18 cellular contexts compared by ENCODE assay signal in genomic region chr5:73495772-73496346, GRCh38. TPM values are rescaled to one million over a fixed set of nuclear protein-coding genes. Genes with fewer than 3 reads are reported as not detected.
"Had no signal": no experiment of that assay in that cellular context is flagged by ENCODE, and none has a peak within 500 bp of the region (broad histone marks: within the 10 kb centered on the region; RNA-seq: fewer than 3 reads in every experiment).

No MANE protein-coding gene starts in this region.

- H3K9me3 ChIP-seq: heart right ventricle, lower lobe of right lung, right atrium auricular region, thoracic aorta, upper lobe of left lung had no signal

- H3K4me3 ChIP-seq: heart right ventricle, lower lobe of right lung, neural progenitor cell, right atrium auricular region, thoracic aorta, upper lobe of left lung had no signal

- DNase-seq: activated CD4-positive, alpha-beta memory T cell treated with anti-CD3 and anti-CD28 coated beads, Interleukin-2, amount 10 ng/mL, durations not matched to agents 7 days and 5 days; activated CD4-positive, alpha-beta T cell treated with anti-CD3 and anti-CD28 coated beads for 48 hours; activated effector memory CD4-positive, alpha-beta T cell treated with Interleukin-2 at 50 U/mL for 16 hours; activated naive CD4-positive, alpha-beta T cell treated with anti-CD3 and anti-CD28 coated beads for 36 hours; activated T-cell treated with anti-CD3 and anti-CD28 coated beads, Interleukin-2, amount 50 U/mL, for 72 hours; heart right ventricle; lower lobe of right lung; naive thymus-derived CD8-positive, alpha-beta T cell; stimulated activated CD4-positive, alpha-beta T cell treated with anti-CD3 and anti-CD28 coated beads, Interleukin-4, amount 100 ng/mL, for 24 hours; stimulated activated naive CD4-positive, alpha-beta T cell treated with Interleukin-2 at 50 U/mL for 16 hours; T-helper 9 cell; upper lobe of left lung had no signal

- H3K9ac ChIP-seq: neural progenitor cell had no signal

- H3K27ac ChIP-seq: heart right ventricle, lower lobe of right lung, neural progenitor cell, right atrium auricular region, thoracic aorta, upper lobe of left lung had no signal

- H3K27me3 ChIP-seq: neural progenitor cell, right atrium auricular region, upper lobe of left lung had no signal

- FAIRE-seq: endometrium, keratinocyte had no signal

- H3K36me3 ChIP-seq: lower lobe of right lung, right atrium auricular region, thoracic aorta had no signal

- ATAC-seq: activated T-cell treated with anti-CD3 and anti-CD28 coated beads, Interleukin-2, amount 50 U/mL, for 72 hours; heart right ventricle; left lobe of liver; lower lobe of right lung; naive thymus-derived CD8-positive, alpha-beta T cell had no signal

RNA-seq across cellular contexts. Expression of gene FOXD1, which starts 47.3 kb away (rescaled TPM):
- total RNA-seq: left lobe of liver; naive thymus-derived CD8-positive, alpha-beta T cell; right atrium auricular region had no signal
- polyA plus RNA-seq: naive thymus-derived CD8-positive, alpha-beta T cell had no signal
